ENCODE assay signal across 23 cellular contexts in the genomic region with DNA sequence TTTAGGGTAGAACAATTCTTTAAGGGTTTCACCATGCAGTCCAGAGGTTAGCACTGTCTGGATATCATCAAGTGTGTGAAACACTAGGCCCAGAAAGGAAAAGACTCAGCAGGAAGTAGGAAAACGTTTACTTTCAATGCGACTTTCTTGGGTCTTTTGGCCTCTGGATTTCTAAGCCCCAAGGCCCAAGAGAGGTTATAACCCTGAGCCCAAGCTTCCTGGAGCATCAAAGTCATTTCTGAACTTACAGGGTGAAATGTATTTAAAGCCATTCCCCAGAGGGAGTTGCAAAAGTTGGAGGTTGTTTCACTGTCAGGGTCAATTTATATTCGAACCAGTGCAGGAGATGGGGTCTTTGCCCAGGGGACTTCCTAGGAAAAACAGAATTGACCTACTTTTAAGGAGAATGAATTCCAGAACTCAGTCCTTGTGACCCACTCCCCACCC.
A peak's percentile ranks its signal among the peaks of the same experiment; 100 is the strongest.
DNase-seq lines count a peak whose midpoint lies in the region; ATAC-seq and TF ChIP-seq lines count a peak whose summit lies in the region.
"Had no signal": no experiment of that assay in that cellular context is flagged by ENCODE, and none has a peak within 500 bp of the region (broad histone marks: within the 10 kb centered on the region; RNA-seq: fewer than 3 reads in every experiment).

No MANE protein-coding gene starts in this region.

- H3K36me3 Mint-ChIP-seq in mesothelial cell of epicardium, result peaks cover 2% of the 10 kb centered on the region
- no peaks in the 10 kb centered on the region for H3K36me3 Mint-ChIP-seq in naive thymus-derived CD4-positive, alpha-beta T cell
- H3K36me3 Mint-ChIP-seq: natural killer cell; stimulated activated naive B cell treated with anti-CD40 and anti-IgM and Interleukin-4, amounts not matched to agents 10 μg/mL and 1 μg/mL and 100 μg/mL, for 72 hours had no signal

- no peak overlapping the region; a peak in 1 of 20 replicates for H3K4me3 ChIP-seq in BLaER1 treated with 17β-estradiol and CSF1 and Interleukin-3, amounts not matched to agents 10 nM and 100 nM
- H3K4me3 ChIP-seq in dorsolateral prefrontal cortex, result no peak overlapping the region
- H3K4me3 ChIP-seq in sigmoid colon, result no peak overlapping the region
- no peak overlapping the region for H3K4me3 ChIP-seq in naive thymus-derived CD4-positive, alpha-beta T cell (ENCODE audit: low read length)
- no peak overlapping the region for H3K4me3 ChIP-seq in upper lobe of left lung
- H3K4me3 ChIP-seq: body of pancreas had no signal

- H3K9me3 Mint-ChIP-seq in mesothelial cell of epicardium, result peaks cover 14% of the 10 kb centered on the region
- H3K9me3 Mint-ChIP-seq in naive thymus-derived CD4-positive, alpha-beta T cell, result peaks cover 0 to 10% (median 3%) of the 10 kb centered on the region in 11 donors

- no peaks in the 10 kb centered on the region for H4K20me1 ChIP-seq in BLaER1 treated with 17β-estradiol and CSF1 and Interleukin-3, amounts not matched to agents 10 nM and 100 nM

- H3K27me3 Mint-ChIP-seq in mesothelial cell of epicardium (ENCODE audit: low read depth), result no peaks in the 10 kb centered on the region
- peaks cover 0 to 31% (median 14%) of the 10 kb centered on the region in 5 donors for H3K27me3 Mint-ChIP-seq in naive thymus-derived CD4-positive, alpha-beta T cell

- 54 to 60% methylated on average over 3 of the region's 3 CpGs for whole genome bisulfite sequencing in sigmoid colon, 2 donors
- 45 to 46% methylated on average over 3 of the region's 3 CpGs for WGBS in upper lobe of left lung, 2 donors

- H3K27ac ChIP-seq in BLaER1 treated with 17β-estradiol and CSF1 and Interleukin-3, amounts not matched to agents 10 nM and 100 nM, result peak overlapping the region in 4 of 11 experiments; percentile 21 to 41 (median 34); a peak in 4 of 22 replicates
- H3K27ac ChIP-seq in dorsolateral prefrontal cortex (peak overlapping the region in 58 of 59 donors; percentile 13 to 92 (median 78)), sigmoid colon (peak overlapping the region in 3 of 4 donors; percentile 31 to 40 (median 34)), upper lobe of left lung (no peak overlapping the region)
- no peak overlapping the region for H3K27ac ChIP-seq in naive thymus-derived CD4-positive, alpha-beta T cell (ENCODE audit: low read depth, low read length)
- H3K27ac ChIP-seq: body of pancreas, parathyroid adenoma had no signal

- no peak for DNase-seq in dorsolateral prefrontal cortex
- no peak for DNase-seq in mesothelial cell of epicardium (ENCODE audit: low spot score in 2 of 2, unreplicated experiment in 2 of 2)
- DNase-seq in sigmoid colon, result no peak
- no peak for DNase-seq in SKM-1 treated with dmso at 0.1 percent for 144 hours (lab: John Stamatoyannopoulos, UW; ENCODE audit: unreplicated experiment)
- DNase-seq in naive thymus-derived CD4-positive, alpha-beta T cell, result no peak
- no peak for DNase-seq in iPS-NIHi7 (ENCODE audit: extremely low spot score)
- DNase-seq in upper lobe of left lung, result no peak
- DNase-seq: activated CD4-positive, CD25-positive, alpha-beta regulatory T cell; activated naive CD4-positive, alpha-beta T cell; activated T-cell treated with anti-CD3 and anti-CD28 coated beads, Interleukin-2, amount 50 U/mL, for 72 hours; Calu3; DND-41; effector CD8-positive, alpha-beta T cell; natural killer cell; NCI-H1436 treated with DMSO at 0.1 percent for 48 hours; NCI-H748 treated with DMSO at 0.1 percent for 48 hours; stimulated activated CD4-positive, alpha-beta T cell treated with anti-CD3 and anti-CD28 coated beads, Interleukin-15, amount 100 ng/mL, for 24 hours; stimulated activated naive B cell treated with anti-CD40 and anti-IgM and Interleukin-4, amounts not matched to agents 10 μg/mL and 1 μg/mL and 100 μg/mL, for 72 hours; T-helper 1 cell had no signal

- TF ChIP-seq CTCF in dorsolateral prefrontal cortex (IDR thresholded peaks at IDR 0.05 in 54 of 56, conservative IDR thresholded peaks at IDR 0.05 in 2 of 56; ENCODE audit: low read depth in 1 of 56, partially characterized antibody in 56 of 56), result no peak
- TF ChIP-seq CTCF in mesothelial cell of epicardium (IDR thresholded peaks at IDR 0.05; ENCODE audit: unreplicated experiment), result no peak
- TF ChIP-seq CTCF in sigmoid colon (IDR thresholded peaks at IDR 0.05), result no peak
- TF ChIP-seq CTCF in upper lobe of left lung (IDR thresholded peaks at IDR 0.05), result no peak

- TF ChIP-seq POLR2A in sigmoid colon (IDR thresholded peaks at IDR 0.05) (no peak), upper lobe of left lung (IDR thresholded peaks at IDR 0.05) (no peak)

- TF ChIP-seq EP300 in sigmoid colon (IDR thresholded peaks at IDR 0.05) (no peak), upper lobe of left lung (IDR thresholded peaks at IDR 0.05) (no peak)

- ATAC-seq in naive thymus-derived CD4-positive, alpha-beta T cell, result no peak
- ATAC-seq in upper lobe of left lung (ENCODE audit: low FRiP score in 2 of 2), result no peak
- ATAC-seq: activated T-cell treated with anti-CD3 and anti-CD28 coated beads, Interleukin-2, amount 50 U/mL, for 72 hours; body of pancreas; left lobe of liver; natural killer cell; stimulated activated naive B cell treated with anti-CD40 and anti-IgM and Interleukin-4, amounts not matched to agents 10 μg/mL and 1 μg/mL and 100 μg/mL, for 72 hours had no signal

- peaks cover 11% of the 10 kb centered on the region for H3K4me1 Mint-ChIP-seq in mesothelial cell of epicardium
- H3K4me1 Mint-ChIP-seq in naive thymus-derived CD4-positive, alpha-beta T cell, result no peaks in the 10 kb centered on the region
- H3K4me1 Mint-ChIP-seq: natural killer cell; stimulated activated naive B cell treated with anti-CD40 and anti-IgM and Interleukin-4, amounts not matched to agents 10 μg/mL and 1 μg/mL and 100 μg/mL, for 72 hours had no signal

- peaks cover 0 to 22% (median 15%) of the 10 kb centered on the region in 10 experiments; a peak in 14 of 20 replicates for H3K4me1 ChIP-seq in BLaER1 treated with 17β-estradiol and CSF1 and Interleukin-3, amounts not matched to agents 10 nM and 100 nM
- peaks cover 0 to 14% (median 3%) of the 10 kb centered on the region in 4 donors for H3K4me1 ChIP-seq in sigmoid colon
- H3K4me1 ChIP-seq in naive thymus-derived CD4-positive, alpha-beta T cell (ENCODE audit: control insufficient read depth in 2 of 2, insufficient read depth in 2 of 2, low read length in 2 of 2), result no peaks in the 10 kb centered on the region
- H3K4me1 ChIP-seq in upper lobe of left lung, result no peaks in the 10 kb centered on the region
- H3K4me1 ChIP-seq: body of pancreas, parathyroid adenoma had no signal

- peaks cover 4 to 21% (median 13%) of the 10 kb centered on the region in 11 experiments; a peak in 19 of 22 replicates for H3K9me3 ChIP-seq in BLaER1 treated with 17β-estradiol and CSF1 and Interleukin-3, amounts not matched to agents 10 nM and 100 nM (replicated peaks in 1 of 11)
- H3K9me3 ChIP-seq in sigmoid colon (no peaks in the 10 kb centered on the region), upper lobe of left lung (no peaks in the 10 kb centered on the region)
- no peaks in the 10 kb centered on the region for H3K9me3 ChIP-seq in naive thymus-derived CD4-positive, alpha-beta T cell (ENCODE audit: control insufficient read depth in 2 of 3, low read length in 3 of 3)
- H3K9me3 ChIP-seq: body of pancreas had no signal

- H3K27ac Mint-ChIP-seq in mesothelial cell of epicardium, result peak overlapping the region; percentile 41
- no peak overlapping the region for H3K27ac Mint-ChIP-seq in naive thymus-derived CD4-positive, alpha-beta T cell
- H3K27ac Mint-ChIP-seq: activated T-cell treated with anti-CD3 and anti-CD28 coated beads, Interleukin-2, amount 50 U/mL, for 72 hours; natural killer cell; stimulated activated naive B cell treated with anti-CD40 and anti-IgM and Interleukin-4, amounts not matched to agents 10 μg/mL and 1 μg/mL and 100 μg/mL, for 72 hours had no signal

- POLR2A ChIA-PET in naive thymus-derived CD4-positive, alpha-beta T cell (lab: Charles Lee), result no interaction called here

- intact Hi-C loops in dorsolateral prefrontal cortex (cut with DNase I) (no loop called here), sigmoid colon (cut with DNase I) (no loop called here)
- intact Hi-C loops in naive thymus-derived CD4-positive, alpha-beta T cell (cut with micrococcal nuclease), result no loop called here

- no peaks in the 10 kb centered on the region for H3K27me3 ChIP-seq in BLaER1 treated with 17β-estradiol and CSF1 and Interleukin-3, amounts not matched to agents 10 nM and 100 nM
- H3K27me3 ChIP-seq in dorsolateral prefrontal cortex (peaks cover 0 to 2% (median 0%) of the 10 kb centered on the region in 45 donors), sigmoid colon (no peaks in the 10 kb centered on the region), upper lobe of left lung (no peaks in the 10 kb centered on the region)
- H3K27me3 ChIP-seq in naive thymus-derived CD4-positive, alpha-beta T cell (ENCODE audit: control insufficient read depth in 2 of 2, insufficient read depth in 2 of 2, low read length in 2 of 2), result no peaks in the 10 kb centered on the region
- H3K27me3 ChIP-seq: body of pancreas had no signal

- H3K4me3 Mint-ChIP-seq in mesothelial cell of epicardium, result no peak overlapping the region
- H3K4me3 Mint-ChIP-seq in naive thymus-derived CD4-positive, alpha-beta T cell, result no peak overlapping the region
- H3K4me3 Mint-ChIP-seq: activated T-cell treated with anti-CD3 and anti-CD28 coated beads, Interleukin-2, amount 50 U/mL, for 72 hours; natural killer cell; stimulated activated naive B cell treated with anti-CD40 and anti-IgM and Interleukin-4, amounts not matched to agents 10 μg/mL and 1 μg/mL and 100 μg/mL, for 72 hours had no signal

- peak overlapping the region in 9 of 11 experiments; percentile 3 to 77 (median 51); a peak in 16 of 22 replicates for H3K4me2 ChIP-seq in BLaER1 treated with 17β-estradiol and CSF1 and Interleukin-3, amounts not matched to agents 10 nM and 100 nM

- no peak overlapping the region; a peak in 1 of 22 replicates for H3K9ac ChIP-seq in BLaER1 treated with 17β-estradiol and CSF1 and Interleukin-3, amounts not matched to agents 10 nM and 100 nM
- H3K9ac ChIP-seq: parathyroid adenoma had no signal

- CTCF ChIA-PET in naive thymus-derived CD4-positive, alpha-beta T cell (lab: Charles Lee), result no interaction called here

- 0 out of 22 replicates have a peak, but pooled peaks cover 0 to 3% (median 0%) of the 10 kb centered on the region in 11 experiments for H3K36me3 ChIP-seq in BLaER1 treated with 17β-estradiol and CSF1 and Interleukin-3, amounts not matched to agents 10 nM and 100 nM
- no peaks in the 10 kb centered on the region for H3K36me3 ChIP-seq in sigmoid colon
- H3K36me3 ChIP-seq in naive thymus-derived CD4-positive, alpha-beta T cell (ENCODE audit: control insufficient read depth in 2 of 3, insufficient read depth in 3 of 3, low read length in 3 of 3), result no peaks in the 10 kb centered on the region
- no peaks in the 10 kb centered on the region for H3K36me3 ChIP-seq in upper lobe of left lung

Comparison
In these comparisons a context has a peak if more than half of its experiments do, and no peak if none do; other contexts are left out.
1. H3K27ac ChIP-seq: peak in dorsolateral prefrontal cortex (58 of 59) and sigmoid colon (3 of 4); none in naive thymus-derived CD4-positive, alpha-beta T cell (single experiment) and upper lobe of left lung (0 of 4).